Comparison of ENCODE assay signal across 8 cellular contexts in the genomic region with DNA sequence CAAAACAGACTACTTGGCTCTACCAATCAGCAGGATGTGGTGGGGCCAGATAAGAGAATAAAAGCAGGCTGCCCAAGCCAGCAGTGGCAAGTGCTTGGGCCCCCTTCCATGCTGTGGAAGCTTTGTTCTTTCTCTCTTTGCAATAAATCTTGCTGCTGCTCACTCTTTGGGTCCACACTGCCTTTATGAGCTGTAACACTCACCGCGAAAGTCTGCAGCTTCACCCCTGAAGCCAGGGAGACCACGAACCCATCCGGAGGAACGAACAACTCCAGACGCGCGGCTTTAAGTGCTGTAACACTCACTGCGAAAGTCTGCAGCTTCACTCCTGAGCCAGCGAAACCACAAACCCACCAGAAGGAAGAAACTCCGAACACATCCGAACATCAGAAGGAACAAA. TPM values are rescaled to one million over a fixed set of nuclear protein-coding genes. Genes with fewer than 3 reads are reported as not detected.
DNase-seq lines count a peak whose midpoint lies in the region; FAIRE-seq and TF ChIP-seq lines count a peak whose summit lies in the region.
"Not testable (repeated sequence)": the region's sequence is repeated elsewhere in the genome, so short reads cannot be mapped to it uniquely, and the experiment has no call there.

No MANE protein-coding gene starts in this region.

- peaks cover 19% of the 10 kb centered on the region for H3K4me1 Mint-ChIP-seq in activated naive CD4-positive, alpha-beta T cell treated with anti-CD3 and anti-CD28 coated beads, Interleukin-2, amount 10 ng/mL, durations not matched to agents 7 days and 5 days
- not testable (repeated sequence) for H3K4me1 Mint-ChIP-seq in stimulated activated naive CD8-positive, alpha-beta T cell treated with anti-CD3 and anti-CD28 coated beads, Interleukin-15, Interleukin-2, amounts not matched to agents 100 ng/mL and 50 ng/mL, for 24 hours (ENCODE audit: low read depth)

- H3K9me3 Mint-ChIP-seq in activated naive CD4-positive, alpha-beta T cell treated with anti-CD3 and anti-CD28 coated beads, Interleukin-2, amount 10 ng/mL, durations not matched to agents 7 days and 5 days; stimulated activated naive CD8-positive, alpha-beta T cell treated with anti-CD3 and anti-CD28 coated beads, Interleukin-15, Interleukin-2, amounts not matched to agents 100 ng/mL and 50 ng/mL, for 24 hours: not testable (repeated sequence)

- not testable (repeated sequence) for H3K9me3 ChIP-seq in kidney (ENCODE audit: control insufficient read depth in 1 of 2, low read length in 2 of 2)

- peaks cover 16% of the 10 kb centered on the region for H3K27me3 Mint-ChIP-seq in activated naive CD4-positive, alpha-beta T cell treated with anti-CD3 and anti-CD28 coated beads, Interleukin-2, amount 10 ng/mL, durations not matched to agents 7 days and 5 days
- not testable (repeated sequence) for H3K27me3 Mint-ChIP-seq in stimulated activated naive CD8-positive, alpha-beta T cell treated with anti-CD3 and anti-CD28 coated beads, Interleukin-15, Interleukin-2, amounts not matched to agents 100 ng/mL and 50 ng/mL, for 24 hours

- H3K36me3 ChIP-seq in kidney (ENCODE audit: control insufficient read depth in 1 of 2, insufficient read depth in 2 of 2, low read length in 2 of 2), result not testable (repeated sequence)

- not testable (repeated sequence) for H3K4me3 ChIP-seq in kidney (ENCODE audit: low read length in 2 of 2)

- peak overlapping the region; percentile 58 for H3K4me3 Mint-ChIP-seq in activated naive CD4-positive, alpha-beta T cell treated with anti-CD3 and anti-CD28 coated beads, Interleukin-2, amount 10 ng/mL, durations not matched to agents 7 days and 5 days
- H3K4me3 Mint-ChIP-seq in stimulated activated naive CD8-positive, alpha-beta T cell treated with anti-CD3 and anti-CD28 coated beads, Interleukin-15, Interleukin-2, amounts not matched to agents 100 ng/mL and 50 ng/mL, for 24 hours, result peak overlapping the region; percentile 84

- H3K36me3 Mint-ChIP-seq in activated naive CD4-positive, alpha-beta T cell treated with anti-CD3 and anti-CD28 coated beads, Interleukin-2, amount 10 ng/mL, durations not matched to agents 7 days and 5 days; stimulated activated naive CD8-positive, alpha-beta T cell treated with anti-CD3 and anti-CD28 coated beads, Interleukin-15, Interleukin-2, amounts not matched to agents 100 ng/mL and 50 ng/mL, for 24 hours (ENCODE audit: low read depth): not testable (repeated sequence)

- TF ChIP-seq CTCF in kidney (IDR thresholded peaks at IDR 0.05; ENCODE audit: borderline replicate concordance, extremely low read depth, insufficient read depth), result not testable (repeated sequence)

- FAIRE-seq in kidney (lab: Jason Lieb, UNC), result not testable (repeated sequence)

- intact Hi-C loops in kidney (cut with DNase I), result not testable (repeated sequence)

- not testable (repeated sequence) for H3K27ac ChIP-seq in kidney (ENCODE audit: low read depth in 2 of 2, low read length in 2 of 2)

- CTCF ChIA-PET in activated naive CD4-positive, alpha-beta T cell treated with anti-CD3 and anti-CD28 coated beads, Interleukin-2, amount 10 ng/mL, durations not matched to agents 7 days and 5 days (lab: Charles Lee), result interaction anchor here (0.6 to 1.2 kb wide), 2 partner anchors 65 to 75 kb away, joined by 3 to 6 read pairs; no protein-coding TSS in a partner anchor

- DNase-seq in GDM1 (lab: John Stamatoyannopoulos, UW) (peak; percentile 92), NOMO-1 treated with dmso at 0.1 percent for 144 hours (lab: John Stamatoyannopoulos, UW; ENCODE audit: unreplicated experiment) (peak; percentile 13), kidney (peak; percentile 39)
- DNase-seq in activated CD4-positive, alpha-beta T cell treated with anti-CD3 and anti-CD28 coated beads for 1 hour, result peak; percentile 17
- DNase-seq in activated CD8-positive, alpha-beta memory T cell treated with anti-CD3 and anti-CD28 coated beads, Interleukin-2, amount 50 U/mL, for 48 hours, result peak; percentile 65
- peak; percentile 71 for DNase-seq in activated naive CD4-positive, alpha-beta T cell treated with anti-CD3 and anti-CD28 coated beads, Interleukin-2, amount 10 ng/mL, durations not matched to agents 7 days and 5 days
- DNase-seq in stimulated activated CD4-positive, alpha-beta T cell treated with anti-CD3 and anti-CD28 coated beads, Interleukin-4, amount 100 ng/mL, for 24 hours, result peak; percentile 39

- H3K4me1 ChIP-seq in kidney (ENCODE audit: control insufficient read depth in 1 of 2, insufficient read depth in 1 of 2, low read depth in 1 of 2, low read length in 2 of 2), result not testable (repeated sequence)

- not testable (repeated sequence) for H3K9ac ChIP-seq in kidney (ENCODE audit: low read length in 2 of 2)

- H3K27ac Mint-ChIP-seq in activated naive CD4-positive, alpha-beta T cell treated with anti-CD3 and anti-CD28 coated beads, Interleukin-2, amount 10 ng/mL, durations not matched to agents 7 days and 5 days, result peak overlapping the region; percentile 73
- H3K27ac Mint-ChIP-seq in stimulated activated naive CD8-positive, alpha-beta T cell treated with anti-CD3 and anti-CD28 coated beads, Interleukin-15, Interleukin-2, amounts not matched to agents 100 ng/mL and 50 ng/mL, for 24 hours, result peak overlapping the region; percentile 79

RNA-seq across cellular contexts. Expression of a gene that starts 38.1 kb away (rescaled TPM):
- 41.0 TPM for total RNA-seq in kidney
- polyA plus RNA-seq in kidney (ENCODE audit: insufficient read depth, low read depth, low replicate concordance), result 2.6 TPM

Comparison
In these comparisons a context has a peak if more than half of its experiments do, and no peak if none do; other contexts are left out.
1. DNase-seq: peak in every context shown above with its lines; median percentile 92 in GDM1; 71 in activated naive CD4-positive, alpha-beta T cell treated with anti-CD3 and anti-CD28 coated beads, Interleukin-2, amount 10 ng/mL, durations not matched to agents 7 days and 5 days; 65 in activated CD8-positive, alpha-beta memory T cell treated with anti-CD3 and anti-CD28 coated beads, Interleukin-2, amount 50 U/mL, for 48 hours; 39 in kidney; 39 in stimulated activated CD4-positive, alpha-beta T cell treated with anti-CD3 and anti-CD28 coated beads, Interleukin-4, amount 100 ng/mL, for 24 hours; 17 in activated CD4-positive, alpha-beta T cell treated with anti-CD3 and anti-CD28 coated beads for 1 hour; 13 in NOMO-1 treated with dmso at 0.1 percent for 144 hours.